8 cellular contexts compared by ENCODE assay signal in genomic region chr17:57902117-57902799, GRCh38. TPM values are rescaled to one million over a fixed set of nuclear protein-coding genes. Genes with fewer than 3 reads are reported as not detected.
A peak's percentile ranks its signal among the peaks of the same experiment; 100 is the strongest.
DNase-seq lines count a peak whose midpoint lies in the region; ATAC-seq and TF ChIP-seq lines count a peak whose summit lies in the region.

No MANE protein-coding gene starts in this region.

- ATAC-seq in GM18861 (IDR thresholded peaks at IDR 0.05; ENCODE audit: unreplicated experiment) (peak; percentile 59), HG02588 (IDR thresholded peaks at IDR 0.05; ENCODE audit: unreplicated experiment) (peak; percentile 68), RWPE2 (ENCODE audit: low read depth) (no peak), HG02970 (IDR thresholded peaks at IDR 0.05; ENCODE audit: low FRiP score, unreplicated experiment) (no peak)

- no peaks in the 10 kb centered on the region for H3K79me2 ChIP-seq in neural progenitor cell (ENCODE audit: low read depth)

- peaks cover 92% of the 10 kb centered on the region for H3K4me1 Mint-ChIP-seq in neural progenitor cell

- H3K27ac Mint-ChIP-seq in neural progenitor cell = peak overlapping the region; percentile 15

- H3K4me3 ChIP-seq in RWPE2 (ENCODE audit: severe bottlenecking) (no peak overlapping the region), neural progenitor cell (no peak overlapping the region), MG63 (no peak overlapping the region)

- H3K9me3 ChIP-seq in RWPE2 (ENCODE audit: severe bottlenecking) (no peaks in the 10 kb centered on the region), neural progenitor cell (ENCODE audit: low read depth) (no peaks in the 10 kb centered on the region), MG63 (no peaks in the 10 kb centered on the region)

- H3K9me3 Mint-ChIP-seq in neural progenitor cell = no peaks in the 10 kb centered on the region

- H3K36me3 ChIP-seq in RWPE2 (ENCODE audit: low read depth) (peaks cover 4% of the 10 kb centered on the region; the same call in 1 of the 2 replicates), neural progenitor cell (no peaks in the 10 kb centered on the region), MG63 (0 out of 2 replicates have a peak, but pooled peaks cover 6% of the 10 kb centered on the region)

- peaks cover 18% of the 10 kb centered on the region for H4K20me1 ChIP-seq in neural progenitor cell (ENCODE audit: low read depth)

- H3F3A ChIP-seq in neural progenitor cell (ENCODE audit: low read depth) = peaks cover 50% of the 10 kb centered on the region

- peak overlapping the region; percentile 25 for H3K4me3 Mint-ChIP-seq in neural progenitor cell

- no peak overlapping the region for H3K4me2 ChIP-seq in neural progenitor cell

- no peaks in the 10 kb centered on the region for H3K27me3 ChIP-seq in RWPE2 (ENCODE audit: insufficient read depth, poor library complexity, severe bottlenecking)
- H3K27me3 ChIP-seq in neural progenitor cell = no peaks in the 10 kb centered on the region
- H3K27me3 ChIP-seq in MG63 = no peaks in the 10 kb centered on the region

- TF ChIP-seq CTCF in RWPE2 (IDR thresholded peaks at IDR 0.05; ENCODE audit: poor library complexity, severe bottlenecking) (no peak), neural progenitor cell (IDR thresholded peaks at IDR 0.05) (no peak)

- H3K4me1 ChIP-seq in RWPE2 (ENCODE audit: insufficient read depth, poor library complexity, severe bottlenecking) (peaks cover 62% of the 10 kb centered on the region), neural progenitor cell (peaks cover 57% of the 10 kb centered on the region)

- peaks cover 9% of the 10 kb centered on the region for H3K27me3 Mint-ChIP-seq in neural progenitor cell (ENCODE audit: insufficient read depth, low read depth)

- DNase-seq in RWPE2 (ENCODE audit: low spot score) (no peak), neural progenitor cell (ENCODE audit: low spot score) (no peak), MG63 (no peak)
- DNase-seq in activated CD8-positive, alpha-beta memory T cell treated with anti-CD3 and anti-CD28 coated beads for 24 hours = no peak
- DNase-seq in activated CD4-positive, alpha-beta T cell treated with anti-CD3 and anti-CD28 coated beads, Interleukin-2, amount 50 U/mL, for 48 hours = no peak

- H2AFZ ChIP-seq in neural progenitor cell (replicated peaks) = no peak overlapping the region

- no peak overlapping the region for H3K9ac ChIP-seq in neural progenitor cell

- H3K27ac ChIP-seq in RWPE2 (ENCODE audit: poor library complexity, severe bottlenecking) (peak overlapping the region; percentile 89), neural progenitor cell (no peak overlapping the region)

- H3K36me3 Mint-ChIP-seq in neural progenitor cell = no peaks in the 10 kb centered on the region

RNA-seq across cellular contexts. Expression of gene MRPS23, which starts 52.4 kb away (rescaled TPM):
- total RNA-seq in neural progenitor cell (ENCODE audit: low replicate concordance) = 16.4 and 33.3 TPM in 2 replicates
- 34.0 and 52.0 TPM in 2 replicates for total RNA-seq in MG63 (2014; rRNA removed; shearing (Covaris generic); ENCODE audit: low replicate concordance)

RNA-seq across cellular contexts. Expression of gene CUEDC1, which starts 53.0 kb away (rescaled TPM):
- 8.8 and 14.7 TPM in 2 replicates for total RNA-seq in neural progenitor cell (ENCODE audit: low replicate concordance)
- 3.0 and 10.2 TPM in 2 replicates for total RNA-seq in MG63 (2014; rRNA removed; shearing (Covaris generic); ENCODE audit: low replicate concordance)

Comparison
In these comparisons a context has a peak if more than half of its experiments do, and no peak if none do; other contexts are left out.
1. ATAC-seq: peak in GM18861 (single experiment) and HG02588 (single experiment); none in RWPE2 (single experiment) and HG02970 (single experiment).